Comparison of ENCODE assay signal across 13 cellular contexts in genomic region chr22:41238570-41239442, GRCh38. TPM values are rescaled to one million over a fixed set of nuclear protein-coding genes. Genes with fewer than 3 reads are reported as not detected.
DNase-seq lines count a peak whose midpoint lies in the region; ATAC-seq and TF ChIP-seq lines count a peak whose summit lies in the region.
"Had no signal": no experiment of that assay in that cellular context is flagged by ENCODE, and none has a peak within 500 bp of the region (broad histone marks: within the 10 kb centered on the region; RNA-seq: fewer than 3 reads in every experiment).

No MANE protein-coding gene starts in this region.

- DNase-seq in activated CD4-positive, alpha-beta T cell treated with anti-CD3 and anti-CD28 coated beads for 36 hours: no peak
- DNase-seq in activated CD4-positive, alpha-beta T cell treated with anti-CD3 and anti-CD28 coated beads for 1 hour: no peak
- DNase-seq in iPS-NIHi11 (ENCODE audit: low spot score) (peak; percentile 53), stomach (peak; percentile 63), NCI-H2029 (lab: John Stamatoyannopoulos, UW) (no peak), GOT3 (lab: John Stamatoyannopoulos, UW) (no peak), erythroblast (lab: John Stamatoyannopoulos, UW) (no peak)
- DNase-seq: KBM-7, NCI-H2227 treated with DMSO at 0.1 percent for 48 hours, psoas muscle had no signal

- H3K27ac Mint-ChIP-seq in activated CD4-positive, alpha-beta T cell treated with anti-CD3 and anti-CD28 coated beads for 36 hours: no peak overlapping the region
- no peak overlapping the region for H3K27ac Mint-ChIP-seq in activated T-helper 17 cell treated with anti-CD3 and anti-CD28 coated beads, Interleukin-2, amount 50 U/mL, for 72 hours

- intact Hi-C loops in activated CD4-positive, alpha-beta T cell treated with anti-CD3 and anti-CD28 coated beads for 36 hours (cut with DNase I, micrococcal nuclease): no loop called here
- intact Hi-C loops in stomach (cut with DNase I; ENCODE audit: low total_unique reads): no loop called here

- no peak for TF ChIP-seq CTCF in stomach (IDR thresholded peaks at IDR 0.05)

- peaks cover 0 to 3% (median 0%) of the 10 kb centered on the region in 4 donors for H3K36me3 ChIP-seq in stomach

- CTCF ChIA-PET in activated CD4-positive, alpha-beta T cell treated with anti-CD3 and anti-CD28 coated beads for 36 hours (lab: Charles Lee): interaction anchor here (0.5 to 3.9 kb wide), 10 partner anchors 17 to 557 kb away, joined by 3 to 95 read pairs (median 4); partner anchors contain the start of gene RANGAP1

- peak overlapping the region in 2 of 4 donors; percentile 49 to 56 for H3K4me3 ChIP-seq in stomach

- POLR2A ChIA-PET in activated CD4-positive, alpha-beta T cell treated with anti-CD3 and anti-CD28 coated beads for 36 hours (lab: Charles Lee): interaction anchor here (1.0 to 2.0 kb wide), 3 partner anchors 9 to 287 kb away, joined by 4 to 7 read pairs (median 4); partner anchors contain the start of gene RBX1

- TF ChIP-seq POLR2A in stomach (IDR thresholded peaks at IDR 0.05) (no peak), erythroblast (IDR thresholded peaks at IDR 0.05; ENCODE audit: low read length) (no peak)

- WGBS in stomach, 5 donors: 75 to 88% (median 82%) methylated on average over 19 to 32 of the region's 32 CpGs

- no peaks in the 10 kb centered on the region for H3K9me3 Mint-ChIP-seq in activated CD4-positive, alpha-beta T cell treated with anti-CD3 and anti-CD28 coated beads for 36 hours (ENCODE audit: low read depth)
- no peaks in the 10 kb centered on the region for H3K9me3 Mint-ChIP-seq in activated T-helper 17 cell treated with anti-CD3 and anti-CD28 coated beads, Interleukin-2, amount 50 U/mL, for 72 hours

- peak overlapping the region; percentile 41 for H3K4me3 Mint-ChIP-seq in activated CD4-positive, alpha-beta T cell treated with anti-CD3 and anti-CD28 coated beads for 36 hours
- H3K4me3 Mint-ChIP-seq in activated T-helper 17 cell treated with anti-CD3 and anti-CD28 coated beads, Interleukin-2, amount 50 U/mL, for 72 hours: peak overlapping the region; percentile 60

- TF ChIP-seq EP300 in stomach (IDR thresholded peaks at IDR 0.05): no peak

- no peaks in the 10 kb centered on the region for H3K9me3 ChIP-seq in stomach
- H3K9me3 ChIP-seq: psoas muscle, SJSA1 had no signal

- H3K27me3 Mint-ChIP-seq in activated CD4-positive, alpha-beta T cell treated with anti-CD3 and anti-CD28 coated beads for 36 hours: no peaks in the 10 kb centered on the region
- H3K27me3 Mint-ChIP-seq in activated T-helper 17 cell treated with anti-CD3 and anti-CD28 coated beads, Interleukin-2, amount 50 U/mL, for 72 hours: no peaks in the 10 kb centered on the region

- peaks cover 22 to 27% (median 26%) of the 10 kb centered on the region in 4 donors for H3K4me1 ChIP-seq in stomach

- H3K27me3 ChIP-seq in stomach: no peaks in the 10 kb centered on the region
- H3K27me3 ChIP-seq: SJSA1 had no signal

- peaks cover 7% of the 10 kb centered on the region for H3K4me1 Mint-ChIP-seq in activated CD4-positive, alpha-beta T cell treated with anti-CD3 and anti-CD28 coated beads for 36 hours
- peaks cover 3% of the 10 kb centered on the region for H3K4me1 Mint-ChIP-seq in activated T-helper 17 cell treated with anti-CD3 and anti-CD28 coated beads, Interleukin-2, amount 50 U/mL, for 72 hours

- peak overlapping the region in 4 of 5 donors; percentile 33 to 72 (median 64) for H3K27ac ChIP-seq in stomach
- H3K27ac ChIP-seq: psoas muscle, SJSA1 had no signal

- no peak for ATAC-seq in activated CD4-positive, alpha-beta T cell treated with anti-CD3 and anti-CD28 coated beads for 36 hours
- ATAC-seq in activated T-helper 17 cell treated with anti-CD3 and anti-CD28 coated beads, Interleukin-2, amount 50 U/mL, for 72 hours (replicated peaks): no peak

- no peaks in the 10 kb centered on the region for H3K36me3 Mint-ChIP-seq in activated CD4-positive, alpha-beta T cell treated with anti-CD3 and anti-CD28 coated beads for 36 hours (ENCODE audit: low read depth)
- H3K36me3 Mint-ChIP-seq in activated T-helper 17 cell treated with anti-CD3 and anti-CD28 coated beads, Interleukin-2, amount 50 U/mL, for 72 hours (ENCODE audit: low read depth): no peaks in the 10 kb centered on the region

RNA-seq across cellular contexts. Expression of gene CHADL, which starts 1.9 kb away (rescaled TPM):
- total RNA-seq in activated CD4-positive, alpha-beta T cell treated with anti-CD3 and anti-CD28 coated beads for 36 hours: under 1 TPM; 0.11 TPM
- under 1 TPM; 0.41 to 0.50 TPM for total RNA-seq in activated T-helper 17 cell treated with anti-CD3 and anti-CD28 coated beads, Interleukin-2, amount 50 U/mL, for 72 hours
- total RNA-seq in stomach: 10 to 100 TPM in 1 of 5 donors, 1 to 10 TPM in 4; 1.4 to 15.6 (median 5.8) TPM
- polyA plus RNA-seq in stomach: 1 to 10 TPM; 2.0 to 5.4 (median 5.4) TPM
- total RNA-seq: A673 had no signal

RNA-seq across cellular contexts. Expression of gene L3MBTL2, which starts 33.7 kb away (rescaled TPM):
- 10 to 100 TPM; 24.4 to 25.1 TPM for total RNA-seq in activated CD4-positive, alpha-beta T cell treated with anti-CD3 and anti-CD28 coated beads for 36 hours
- 10 to 100 TPM; 23.0 to 37.3 TPM for total RNA-seq in activated T-helper 17 cell treated with anti-CD3 and anti-CD28 coated beads, Interleukin-2, amount 50 U/mL, for 72 hours
- total RNA-seq in stomach: 10 to 100 TPM in 4 of 5 donors, 1 to 10 TPM in 1; 3.2 to 69.6 (median 15.1) TPM
- polyA plus RNA-seq in stomach: 10 to 100 TPM; 11.0 to 13.2 (median 11.5) TPM

RNA-seq across cellular contexts. Expression of gene RANGAP1, which starts 47.2 kb away (rescaled TPM):
- 100 to 1,000 TPM; 140 to 157 TPM for total RNA-seq in activated CD4-positive, alpha-beta T cell treated with anti-CD3 and anti-CD28 coated beads for 36 hours
- 100 to 1,000 TPM in 1 of 2 donors, 10 to 100 TPM in 1; 81.6 to 166 TPM for total RNA-seq in activated T-helper 17 cell treated with anti-CD3 and anti-CD28 coated beads, Interleukin-2, amount 50 U/mL, for 72 hours
- total RNA-seq in stomach: 100 to 1,000 TPM in 2 of 5 donors, 10 to 100 TPM in 3; 18.9 to 127 (median 61.7) TPM
- 10 to 100 TPM; 29.5 to 40.0 (median 37.0) TPM for polyA plus RNA-seq in stomach

Comparison
In these comparisons a context has a peak if more than half of its experiments do, and no peak if none do; other contexts are left out.
1. DNase-seq: peak in iPS-NIHi11 (single experiment) and stomach (single experiment); none in activated CD4-positive, alpha-beta T cell treated with anti-CD3 and anti-CD28 coated beads for 36 hours (single experiment), activated CD4-positive, alpha-beta T cell treated with anti-CD3 and anti-CD28 coated beads for 1 hour (single experiment), NCI-H2029 (single experiment), GOT3 (single experiment) and erythroblast (0 of 2).